In the genomic region with DNA sequence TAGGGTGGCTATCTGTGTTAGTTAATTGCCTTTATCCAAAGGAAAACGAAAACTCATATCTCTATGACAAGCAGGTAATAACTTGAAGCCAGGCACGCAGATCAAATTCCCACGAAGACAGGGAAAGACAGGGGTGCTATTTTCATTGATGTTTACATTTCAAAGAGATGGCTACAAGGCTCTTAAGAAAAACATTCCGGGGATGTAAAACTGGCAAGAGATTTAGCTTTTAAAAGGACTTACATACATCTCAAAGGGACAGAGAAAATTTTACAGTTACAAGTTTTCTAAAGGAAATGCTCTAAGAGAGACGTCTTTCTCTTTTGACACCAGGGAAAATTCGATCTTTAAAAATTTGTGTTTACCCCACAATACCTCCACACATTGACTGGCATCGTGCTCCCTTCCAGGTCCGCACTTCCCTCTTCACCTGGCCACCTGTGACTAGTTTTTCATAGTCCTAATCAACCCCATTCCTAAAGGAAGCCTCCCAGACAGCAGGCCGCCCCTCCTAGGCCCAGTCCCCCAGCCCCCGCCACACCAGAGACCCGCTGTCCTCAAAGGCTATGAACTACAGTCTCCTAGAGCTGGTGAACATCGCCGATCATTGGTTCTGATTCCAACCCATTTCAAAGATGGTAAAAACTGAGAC, we compare ENCODE assay signal across 8 cellular contexts. TPM values are rescaled to one million over a fixed set of nuclear protein-coding genes. Genes with fewer than 3 reads are reported as not detected.
DNase-seq lines count a peak whose midpoint lies in the region; ATAC-seq and TF ChIP-seq lines count a peak whose summit lies in the region.

No MANE protein-coding gene starts in this region.

- H3K27ac ChIP-seq in KMS-11 (peak overlapping the region; percentile 78), colonic mucosa (peak overlapping the region; percentile 86)

- H3K9ac ChIP-seq in KMS-11 (peak overlapping the region; percentile 71; the same call in 1 of the 2 replicates), colonic mucosa (ENCODE audit: low read depth in 2 of 2, low read length in 2 of 2) (peak overlapping the region; percentile 40 to 44)

- H3K27me3 Mint-ChIP-seq in CD14-positive monocyte (ENCODE audit: low read depth in 3 of 3): peaks cover 0 to 9% (median 0%) of the 10 kb centered on the region in 3 donors
- peaks cover 0 to 6% of the 10 kb centered on the region in 2 donors for H3K27me3 Mint-ChIP-seq in natural killer cell treated with Interleukin-12 subunit alpha and Interleukin-12 subunit beta and Interleukin-15 and Interleukin-18, amount 100 ng/mL, for 72 hours

- peaks cover 0 to 10% (median 0%) of the 10 kb centered on the region in 7 donors for H3K9me3 Mint-ChIP-seq in CD14-positive monocyte
- no peaks in the 10 kb centered on the region for H3K9me3 Mint-ChIP-seq in natural killer cell treated with Interleukin-12 subunit alpha and Interleukin-12 subunit beta and Interleukin-15 and Interleukin-18, amount 100 ng/mL, for 72 hours

- intact Hi-C loops in CD14-positive monocyte (cut with micrococcal nuclease) (loop anchor here (5.0 kb wide), 4 partner anchors 77 to 462 kb away; a partner anchor contains a TSS), colonic mucosa (cut with DNase I) (no loop called here)

- no peaks in the 10 kb centered on the region for H3K9me3 ChIP-seq in colonic mucosa

- peak overlapping the region; percentile 73 for H3K4me2 ChIP-seq in KMS-11

- H4K20me1 ChIP-seq in KMS-11 (ENCODE audit: insufficient read depth): no peaks in the 10 kb centered on the region

- H3K36me3 ChIP-seq in KMS-11 (ENCODE audit: insufficient read depth) (no peaks in the 10 kb centered on the region), colonic mucosa (no peaks in the 10 kb centered on the region)

- DNase-seq in CD14-positive monocyte (ENCODE audit: low spot score): no peak
- no peak for DNase-seq in colonic mucosa
- no peak for DNase-seq in natural killer cell treated with Interleukin-12 subunit alpha and Interleukin-12 subunit beta and Interleukin-15 and Interleukin-18, amount 100 ng/mL, for 72 hours (ENCODE audit: low spot score)
- no peak for DNase-seq in NCI-H446 (lab: John Stamatoyannopoulos, UW)
- DNase-seq in EL: no peak
- no peak for DNase-seq in HCEC 1CT

- H3K4me3 ChIP-seq in KMS-11 (IDR thresholded peaks at IDR 0.05; ENCODE audit: insufficient read depth, low read depth, low read length): no peak overlapping the region
- H3K4me3 ChIP-seq in colonic mucosa: peak overlapping the region; percentile 41

- H3K27me3 ChIP-seq in KMS-11 (ENCODE audit: insufficient read depth, low read depth) (no peaks in the 10 kb centered on the region), colonic mucosa (no peaks in the 10 kb centered on the region)

- peaks cover 17 to 19% of the 10 kb centered on the region in 2 donors for H3K36me3 Mint-ChIP-seq in CD14-positive monocyte
- H3K36me3 Mint-ChIP-seq in natural killer cell treated with Interleukin-12 subunit alpha and Interleukin-12 subunit beta and Interleukin-15 and Interleukin-18, amount 100 ng/mL, for 72 hours: peaks cover 13% of the 10 kb centered on the region

- H2AFZ ChIP-seq in KMS-11 (ENCODE audit: low read depth): peak overlapping the region; percentile 78

- peak overlapping the region; percentile 90 to 98 (median 97) for H3K27ac Mint-ChIP-seq in CD14-positive monocyte
- H3K27ac Mint-ChIP-seq in natural killer cell treated with Interleukin-12 subunit alpha and Interleukin-12 subunit beta and Interleukin-15 and Interleukin-18, amount 100 ng/mL, for 72 hours: peak overlapping the region; percentile 96 to 98

- peaks cover 4% of the 10 kb centered on the region; the same call in 1 of the 2 replicates for H3K79me2 ChIP-seq in KMS-11 (ENCODE audit: insufficient read depth, low read depth)

- peak overlapping the region; percentile 80 to 82 for H3K4me3 Mint-ChIP-seq in CD14-positive monocyte
- peak overlapping the region; percentile 91 for H3K4me3 Mint-ChIP-seq in natural killer cell treated with Interleukin-12 subunit alpha and Interleukin-12 subunit beta and Interleukin-15 and Interleukin-18, amount 100 ng/mL, for 72 hours

- H3K4me1 ChIP-seq in KMS-11 (ENCODE audit: low read depth, poor library complexity, severe bottlenecking): peaks cover 26% of the 10 kb centered on the region
- no peaks in the 10 kb centered on the region for H3K4me1 ChIP-seq in colonic mucosa

- TF ChIP-seq CTCF in CD14-positive monocyte (IDR thresholded peaks at IDR 0.05) (no peak), KMS-11 (conservative IDR thresholded peaks at IDR 0.05; ENCODE audit: low read depth, low read length) (no peak), colonic mucosa (IDR thresholded peaks at IDR 0.05) (no peak)

- H3K4me1 Mint-ChIP-seq in CD14-positive monocyte: peaks cover 45% of the 10 kb centered on the region
- peaks cover 30% of the 10 kb centered on the region in 2 donors for H3K4me1 Mint-ChIP-seq in natural killer cell treated with Interleukin-12 subunit alpha and Interleukin-12 subunit beta and Interleukin-15 and Interleukin-18, amount 100 ng/mL, for 72 hours (ENCODE audit: low read depth in 2 of 2)

- ATAC-seq in natural killer cell treated with Interleukin-12 subunit alpha and Interleukin-12 subunit beta and Interleukin-15 and Interleukin-18, amount 100 ng/mL, for 72 hours: no peak
- ATAC-seq in GM19328 (IDR thresholded peaks at IDR 0.05; ENCODE audit: unreplicated experiment): no peak

RNA-seq across cellular contexts. Expression of a gene that starts 0.7 kb away (rescaled TPM):
- polyA plus RNA-seq in CD14-positive monocyte: 10 to 100 TPM; 49.7 to 68.6 TPM
- total RNA-seq in colonic mucosa: 10 to 100 TPM; 94.8 to 95.2 TPM
- total RNA-seq in natural killer cell treated with Interleukin-12 subunit alpha and Interleukin-12 subunit beta and Interleukin-15 and Interleukin-18, amount 100 ng/mL, for 72 hours: 10 to 100 TPM; 84.7 to 87.1 TPM

RNA-seq across cellular contexts. Expression of a gene that starts 21.9 kb away (rescaled TPM):
- polyA plus RNA-seq in CD14-positive monocyte: 100 to 1,000 TPM; 591 to 682 TPM
- total RNA-seq in colonic mucosa: 10 to 100 TPM; 84.1 to 93.0 TPM
- total RNA-seq in natural killer cell treated with Interleukin-12 subunit alpha and Interleukin-12 subunit beta and Interleukin-15 and Interleukin-18, amount 100 ng/mL, for 72 hours: 10 to 100 TPM in 1 of 2 donors, 1 to 10 TPM in 1; 9.1 to 12.5 TPM

RNA-seq across cellular contexts. Expression of a gene that starts 59.4 kb away (rescaled TPM):
- under 1 TPM; 0.11 to 0.29 TPM for polyA plus RNA-seq in CD14-positive monocyte
- total RNA-seq in colonic mucosa: 1 to 10 TPM in 1 of 2 donors, under 1 TPM in 1; 0.96 to 1.5 TPM
- under 1 TPM; 0.29 to 0.92 TPM for total RNA-seq in natural killer cell treated with Interleukin-12 subunit alpha and Interleukin-12 subunit beta and Interleukin-15 and Interleukin-18, amount 100 ng/mL, for 72 hours

Comparison
In these comparisons a context has a peak if more than half of its experiments do, and no peak if none do; other contexts are left out.
1. RNA of a gene that starts 21.9 kb away (total RNA-seq): 84.1 to 93.0 TPM in colonic mucosa; 9.1 to 12.5 TPM in natural killer cell treated with Interleukin-12 subunit alpha and Interleukin-12 subunit beta and Interleukin-15 and Interleukin-18, amount 100 ng/mL, for 72 hours; every median in the first group is over 4 times any median in the second.